ENCODE assay signal across 13 cellular contexts in the genomic region with DNA sequence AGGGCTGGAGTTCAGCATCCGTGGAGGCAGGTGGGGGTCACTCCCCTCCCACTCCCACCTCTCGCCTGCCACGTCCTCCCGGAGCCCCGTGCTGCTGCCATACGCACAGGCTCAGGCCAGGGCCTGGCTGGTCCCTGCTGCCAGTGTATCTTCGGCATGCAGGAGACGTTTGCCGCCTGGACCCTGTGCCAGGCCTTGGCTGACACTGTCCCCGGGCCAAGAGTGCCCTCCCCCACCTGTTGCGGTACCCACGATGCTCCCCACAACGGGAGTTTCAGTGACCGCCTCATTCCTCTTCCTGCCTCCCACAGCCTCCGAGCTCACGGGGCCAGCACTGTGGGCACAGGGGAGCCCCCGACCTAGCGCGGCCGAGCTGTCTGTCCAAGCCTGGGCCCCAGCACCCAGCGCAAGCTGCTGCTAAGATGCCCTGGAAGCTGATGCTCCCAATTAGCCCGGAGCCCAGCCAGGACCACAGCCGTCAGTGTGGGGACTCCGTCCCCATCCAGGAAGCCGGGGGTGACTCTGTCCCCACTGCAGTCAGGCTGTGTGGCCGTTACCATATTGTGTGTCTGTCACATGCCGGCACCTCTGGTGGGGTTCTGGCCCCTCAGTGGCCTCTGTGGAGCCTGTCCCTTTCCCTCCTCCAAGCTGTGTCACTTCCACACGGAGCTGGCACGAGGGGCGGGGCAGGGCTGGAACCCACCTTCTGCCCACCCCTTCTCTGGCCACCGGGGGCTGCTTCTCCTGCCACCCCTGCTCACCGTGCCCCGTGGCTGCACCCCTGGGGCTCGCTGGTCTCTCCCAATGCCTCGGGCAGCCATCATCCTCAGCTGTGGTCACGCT. TPM values are rescaled to one million over a fixed set of nuclear protein-coding genes. Genes with fewer than 3 reads are reported as not detected.
A peak's percentile ranks its signal among the peaks of the same experiment; 100 is the strongest.
DNase-seq lines count a peak whose midpoint lies in the region; ATAC-seq and TF ChIP-seq lines count a peak whose summit lies in the region.
"Had no signal": no experiment of that assay in that cellular context is flagged by ENCODE, and none has a peak within 500 bp of the region (broad histone marks: within the 10 kb centered on the region; RNA-seq: fewer than 3 reads in every experiment).

No MANE protein-coding gene starts in this region.

- H3K36me3 Mint-ChIP-seq in chondrocyte (ENCODE audit: low read depth): no peaks in the 10 kb centered on the region
- H3K36me3 Mint-ChIP-seq in naive thymus-derived CD8-positive, alpha-beta T cell: no peaks in the 10 kb centered on the region
- no peaks in the 10 kb centered on the region for H3K36me3 Mint-ChIP-seq in CD4-positive, alpha-beta T cell (ENCODE audit: low read depth)

- no peaks in the 10 kb centered on the region for H3K9me3 ChIP-seq in Panc1 (ENCODE audit: control insufficient read depth, insufficient read depth, low read depth, low read length)
- no peaks in the 10 kb centered on the region for H3K9me3 ChIP-seq in muscle layer of colon (ENCODE audit: low read length)
- H3K9me3 ChIP-seq in thyroid gland: no peaks in the 10 kb centered on the region
- no peaks in the 10 kb centered on the region for H3K9me3 ChIP-seq in CD4-positive, alpha-beta T cell (ENCODE audit: control insufficient read depth, low read length)

- no peak overlapping the region for H3K9ac ChIP-seq in muscle layer of colon (ENCODE audit: low read length)

- H3K27me3 Mint-ChIP-seq in chondrocyte (ENCODE audit: low read depth): no peaks in the 10 kb centered on the region
- H3K27me3 Mint-ChIP-seq in naive thymus-derived CD8-positive, alpha-beta T cell: no peaks in the 10 kb centered on the region
- H3K27me3 Mint-ChIP-seq in CD4-positive, alpha-beta T cell: no peaks in the 10 kb centered on the region
- H3K27me3 Mint-ChIP-seq: stimulated activated naive CD8-positive, alpha-beta T cell treated with anti-CD3 and anti-CD28 coated beads, Interleukin-15, Interleukin-2, amounts not matched to agents 100 ng/mL and 50 ng/mL, for 24 hours; T-helper 17 cell had no signal

- WGBS in thyroid gland, 2 donors: 90 to 95% methylated on average over 9 to 32 of the region's 36 CpGs

- H3K27me3 ChIP-seq in Panc1 (ENCODE audit: control insufficient read depth, insufficient read depth, low read length) (no peaks in the 10 kb centered on the region), muscle layer of colon (ENCODE audit: control insufficient read depth in 1 of 2, insufficient read depth in 2 of 2, low read length in 2 of 2) (no peaks in the 10 kb centered on the region), thyroid gland (no peaks in the 10 kb centered on the region)
- H3K27me3 ChIP-seq in CD4-positive, alpha-beta T cell (ENCODE audit: control insufficient read depth, insufficient read depth, low read length): no peaks in the 10 kb centered on the region

- no peak for DNase-seq in Panc1 (ENCODE audit: low read depth, low spot score)
- DNase-seq in chondrocyte (ENCODE audit: low spot score): no peak
- no peak for DNase-seq in thyroid gland
- DNase-seq in naive thymus-derived CD8-positive, alpha-beta T cell: no peak
- no peak for DNase-seq in CD4-positive, alpha-beta T cell
- DNase-seq: activated CD4-positive, alpha-beta T cell treated with anti-CD3 and anti-CD28 coated beads for 4 hours; NCI-H1048; NCI-H345; OCI-M1; T-helper 17 cell had no signal

- CTCF ChIA-PET in Panc1 (lab: Charles Lee): no interaction called here
- CTCF ChIA-PET in CD4-positive, alpha-beta T cell (lab: Charles Lee): no interaction called here

- no peak for TF ChIP-seq POLR2A in thyroid gland (IDR thresholded peaks at IDR 0.05)

- H3K4me3 ChIP-seq in Panc1 (ENCODE audit: low read depth in 2 of 2, low read length in 2 of 2) (no peak overlapping the region), muscle layer of colon (ENCODE audit: low read depth in 1 of 2, low read length in 2 of 2) (no peak overlapping the region), thyroid gland (replicated peaks in 1 of 3) (no peak overlapping the region)

- ATAC-seq in Panc1 (peak; percentile 19), GM21717 (IDR thresholded peaks at IDR 0.05; ENCODE audit: unreplicated experiment) (no peak)
- ATAC-seq in naive thymus-derived CD8-positive, alpha-beta T cell: no peak
- ATAC-seq in CD4-positive, alpha-beta T cell (ENCODE audit: poor library complexity): no peak
- ATAC-seq: T-helper 17 cell had no signal

- in situ Hi-C loops in Panc1 (cut with HindIII; ENCODE audit: low pct_unique_long_range_greater_than_20kb, low sequenced_read_pairs): no loop called here

- H3K9me3 Mint-ChIP-seq in chondrocyte (ENCODE audit: low read depth): no peaks in the 10 kb centered on the region
- H3K9me3 Mint-ChIP-seq in naive thymus-derived CD8-positive, alpha-beta T cell: no peaks in the 10 kb centered on the region
- no peaks in the 10 kb centered on the region for H3K9me3 Mint-ChIP-seq in CD4-positive, alpha-beta T cell
- H3K9me3 Mint-ChIP-seq: stimulated activated naive CD8-positive, alpha-beta T cell treated with anti-CD3 and anti-CD28 coated beads, Interleukin-15, Interleukin-2, amounts not matched to agents 100 ng/mL and 50 ng/mL, for 24 hours had no signal

- peaks cover 86% of the 10 kb centered on the region for H3K4me1 Mint-ChIP-seq in chondrocyte (ENCODE audit: low read depth)
- H3K4me1 Mint-ChIP-seq in naive thymus-derived CD8-positive, alpha-beta T cell: peaks cover 10 to 34% (median 14%) of the 10 kb centered on the region in 4 donors
- no peaks in the 10 kb centered on the region for H3K4me1 Mint-ChIP-seq in CD4-positive, alpha-beta T cell (ENCODE audit: low read depth)

- H3K36me3 ChIP-seq in Panc1 (ENCODE audit: control insufficient read depth, insufficient read depth, low read length) (no peaks in the 10 kb centered on the region), muscle layer of colon (ENCODE audit: insufficient read depth, low read length) (no peaks in the 10 kb centered on the region), thyroid gland (no peaks in the 10 kb centered on the region)

- peaks cover 95% of the 10 kb centered on the region for H3K4me1 ChIP-seq in Panc1 (ENCODE audit: control insufficient read depth, insufficient read depth, low read length)
- H3K4me1 ChIP-seq in muscle layer of colon (ENCODE audit: insufficient read depth, low read length): peaks cover 54% of the 10 kb centered on the region
- H3K4me1 ChIP-seq in thyroid gland: peaks cover 63 to 90% of the 10 kb centered on the region in 2 donors

- H3K4me3 Mint-ChIP-seq in chondrocyte (ENCODE audit: unreplicated experiment): no peak overlapping the region
- H3K4me3 Mint-ChIP-seq in naive thymus-derived CD8-positive, alpha-beta T cell: no peak overlapping the region
- no peak overlapping the region for H3K4me3 Mint-ChIP-seq in CD4-positive, alpha-beta T cell
- H3K4me3 Mint-ChIP-seq: stimulated activated naive CD8-positive, alpha-beta T cell treated with anti-CD3 and anti-CD28 coated beads, Interleukin-15, Interleukin-2, amounts not matched to agents 100 ng/mL and 50 ng/mL, for 24 hours; T-helper 17 cell had no signal

- H3K27ac Mint-ChIP-seq in chondrocyte (ENCODE audit: unreplicated experiment): peak overlapping the region; percentile 36
- no peak overlapping the region for H3K27ac Mint-ChIP-seq in naive thymus-derived CD8-positive, alpha-beta T cell
- H3K27ac Mint-ChIP-seq in CD4-positive, alpha-beta T cell: no peak overlapping the region
- H3K27ac Mint-ChIP-seq: stimulated activated naive CD8-positive, alpha-beta T cell treated with anti-CD3 and anti-CD28 coated beads, Interleukin-15, Interleukin-2, amounts not matched to agents 100 ng/mL and 50 ng/mL, for 24 hours; T-helper 17 cell had no signal

- intact Hi-C loops in Panc1 (cut with micrococcal nuclease; ENCODE audit: unreplicated experiment) (no loop called here), thyroid gland (cut with DNase I) (no loop called here)
- intact Hi-C loops in CD4-positive, alpha-beta T cell (cut with DNase I, micrococcal nuclease): no loop called here

- no TSS peak for BruUV-seq in Panc1 (replicated peaks; lab: Mats Ljungman, UMichigan)

- POLR2A ChIA-PET in Panc1 (lab: Charles Lee): interaction anchor here (0.5 kb wide), 1 partner anchor 161 kb away, joined by 3 read pairs; no protein-coding TSS in a partner anchor
- POLR2A ChIA-PET in naive thymus-derived CD8-positive, alpha-beta T cell (lab: Charles Lee): no interaction called here
- POLR2A ChIA-PET in CD4-positive, alpha-beta T cell (lab: Charles Lee): no interaction called here

- no peak for TF ChIP-seq CTCF in Panc1 (IDR thresholded peaks at IDR 0.05)
- no peak for TF ChIP-seq CTCF in chondrocyte (IDR thresholded peaks at IDR 0.05)
- TF ChIP-seq CTCF in thyroid gland (IDR thresholded peaks at IDR 0.05): no peak
- TF ChIP-seq CTCF in CD4-positive, alpha-beta T cell (IDR thresholded peaks at IDR 0.05): no peak

- peak overlapping the region; percentile 96 for H3K27ac ChIP-seq in Panc1 (ENCODE audit: low read length)
- H3K27ac ChIP-seq in muscle layer of colon (ENCODE audit: low read depth, low read length): peak overlapping the region; percentile 39
- H3K27ac ChIP-seq in thyroid gland: peak overlapping the region; percentile 95 to 98 (median 98)
- no peak overlapping the region for H3K27ac ChIP-seq in CD4-positive, alpha-beta T cell (ENCODE audit: low read depth, low read length)

RNA-seq across cellular contexts. Expression of gene TTYH3, which starts 7.6 kb away (rescaled TPM):
- total RNA-seq in Panc1 (2021; ENCODE audit: unreplicated experiment) (278 TPM), chondrocyte (196 to 209 TPM (median 198 TPM) in 3 replicates), thyroid gland (10 to 100 TPM; 16.7 to 23.8 (median 21.4) TPM)
- polyA plus RNA-seq in Panc1 (2012; ENCODE audit: insufficient read length): 421 TPM
- total RNA-seq in naive thymus-derived CD8-positive, alpha-beta T cell: 10 to 100 TPM; 13.7 to 14.9 TPM
- polyA plus RNA-seq in naive thymus-derived CD8-positive, alpha-beta T cell: 1 to 10 TPM; 1.1 to 1.9 (median 1.1) TPM
- 1 to 10 TPM; 7.9 to 9.3 TPM for total RNA-seq in CD4-positive, alpha-beta T cell

RNA-seq across cellular contexts. Expression of gene AMZ1, which starts 48.6 kb away (rescaled TPM):
- total RNA-seq in Panc1 (2021; ENCODE audit: unreplicated experiment) (0.57 TPM), chondrocyte (9.1 to 11.1 TPM (median 9.6 TPM) in 3 replicates), thyroid gland (1 to 10 TPM in 1 of 4 donors, under 1 TPM in 1, not detected in 2; 0.29 to 1.2 TPM)
- 0.91 TPM for polyA plus RNA-seq in Panc1 (2012; ENCODE audit: insufficient read length)
- under 1 TPM in 1 of 2 experiments, not detected in 1; 0.05 TPM for total RNA-seq in naive thymus-derived CD8-positive, alpha-beta T cell
- polyA plus RNA-seq in naive thymus-derived CD8-positive, alpha-beta T cell: not detected
- total RNA-seq in CD4-positive, alpha-beta T cell: under 1 TPM; 0.25 to 0.36 TPM
